13 cellular contexts compared by ENCODE assay signal in the genomic region with DNA sequence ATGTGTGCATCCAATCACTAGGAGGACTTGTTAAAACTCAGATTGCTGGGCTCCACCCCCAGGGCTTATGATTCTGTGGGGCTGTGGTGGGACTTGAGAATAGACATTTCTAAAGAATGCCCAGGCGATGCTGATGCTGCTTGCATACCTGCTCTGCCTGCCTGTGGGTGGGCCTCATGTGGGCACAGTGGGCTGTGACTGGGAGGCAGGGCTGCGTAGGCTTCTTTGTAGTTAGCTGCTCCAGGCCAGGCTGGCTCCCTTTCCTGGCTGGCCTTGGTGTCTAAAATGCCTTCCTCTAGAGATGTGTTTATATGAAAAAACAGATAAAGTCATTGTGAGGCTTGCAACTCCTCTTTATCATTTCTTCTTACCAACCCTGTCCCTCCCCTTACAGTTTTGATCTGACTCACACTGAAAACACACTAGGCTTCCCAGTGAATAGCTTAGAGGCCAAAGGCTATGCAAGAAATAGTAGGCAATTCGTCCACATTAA.
A peak's percentile ranks its signal among the peaks of the same experiment; 100 is the strongest.
DNase-seq lines count a peak whose midpoint lies in the region; ATAC-seq and TF ChIP-seq lines count a peak whose summit lies in the region.
"Had no signal": no experiment of that assay in that cellular context is flagged by ENCODE, and none has a peak within 500 bp of the region (broad histone marks: within the 10 kb centered on the region; RNA-seq: fewer than 3 reads in every experiment).

No MANE protein-coding gene starts in this region.

- H3K4me3 ChIP-seq in astrocyte of the spinal cord (ENCODE audit: low read depth, low read length): no peak overlapping the region

- TF ChIP-seq CTCF in astrocyte of the spinal cord (IDR thresholded peaks at IDR 0.05; ENCODE audit: low read depth, low read length): no peak

- DNase-seq in DMS 273 (lab: John Stamatoyannopoulos, UW; ENCODE audit: unreplicated experiment) (peak; percentile 7), DMS 273 treated with DMSO at 0.1 percent for 48 hours (lab: John Stamatoyannopoulos, UW) (no peak), astrocyte of the spinal cord (ENCODE audit: low read depth, low spot score) (peak; percentile 76), islet precursor cell (peak; percentile 70), smooth muscle cell of the brain vasculature (ENCODE audit: low read depth, low spot score) (peak; percentile 41), NCI-H1417 treated with DMSO at 0.1 percent for 48 hours (lab: John Stamatoyannopoulos, UW) (no peak), GM03348 (ENCODE audit: low spot score) (no peak)
- DNase-seq: activated CD4-positive, CD25-positive, alpha-beta regulatory T cell treated with anti-CD3 and anti-CD28 coated beads, Interleukin-2, amount 50 U/mL, for 72 hours; activated naive CD8-positive, alpha-beta T cell treated with anti-CD3 and anti-CD28 coated beads, Interleukin-2, amount 50 U/mL, for 24 hours; activated T-cell treated with anti-CD3 and anti-CD28 coated beads for 4 hours; CD4-positive, alpha-beta T cell; NCI-H2029 had no signal

- no peak for ATAC-seq in HG03097 (IDR thresholded peaks at IDR 0.05; ENCODE audit: low FRiP score, unreplicated experiment)
- ATAC-seq: activated naive CD8-positive, alpha-beta T cell treated with anti-CD3 and anti-CD28 coated beads, Interleukin-2, amount 50 U/mL, for 24 hours had no signal

- in situ Hi-C loops in astrocyte of the spinal cord (cut with HindIII; ENCODE audit: low sequenced_read_pairs): no loop called here

Comparison
In these comparisons a context has a peak if more than half of its experiments do, and no peak if none do; other contexts are left out.
1. DNase-seq: peak in DMS 273 (single experiment), astrocyte of the spinal cord (single experiment), islet precursor cell (single experiment) and smooth muscle cell of the brain vasculature (single experiment); none in DMS 273 treated with DMSO at 0.1 percent for 48 hours (single experiment), NCI-H1417 treated with DMSO at 0.1 percent for 48 hours (single experiment) and GM03348 (single experiment).